ENCODE assay signal across 23 cellular contexts in the genomic region with DNA sequence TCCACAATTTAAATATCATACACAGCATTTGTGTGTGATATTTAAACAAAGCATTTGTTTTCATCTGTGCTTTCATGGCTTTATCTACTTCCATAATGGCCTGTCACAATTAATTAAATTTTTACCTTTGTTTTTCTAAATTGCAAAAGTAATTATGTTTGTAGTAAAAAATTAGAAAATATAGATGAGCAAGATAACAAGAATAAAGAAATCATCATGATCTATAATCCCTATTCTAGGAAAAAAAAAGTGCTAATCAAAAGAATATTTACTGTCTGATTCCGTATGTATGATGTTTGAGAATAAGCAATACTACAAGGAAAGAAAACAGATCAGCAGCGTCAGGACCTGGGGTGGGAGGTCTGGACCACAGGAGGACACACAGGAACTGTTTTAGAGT.
DNase-seq lines count a peak whose midpoint lies in the region; TF ChIP-seq lines count a peak whose summit lies in the region.
"Had no signal": no experiment of that assay in that cellular context is flagged by ENCODE, and none has a peak within 500 bp of the region (broad histone marks: within the 10 kb centered on the region; RNA-seq: fewer than 3 reads in every experiment).

No MANE protein-coding gene starts in this region.

- intact Hi-C loops in transverse colon (cut with DNase I; ENCODE audit: low total_unique reads): no loop called here

- H3K4me2 ChIP-seq in SK-N-SH: no peak overlapping the region
- H3K4me2 ChIP-seq: A549, BLaER1 had no signal

- no peaks in the 10 kb centered on the region for H3K36me3 Mint-ChIP-seq in mesothelial cell of epicardium
- H3K36me3 Mint-ChIP-seq: CD8-positive, alpha-beta T cell had no signal

- no peaks in the 10 kb centered on the region for H3K79me2 ChIP-seq in SK-N-SH (ENCODE audit: insufficient read depth)

- H3K9me3 Mint-ChIP-seq in mesothelial cell of epicardium: no peaks in the 10 kb centered on the region
- H3K9me3 Mint-ChIP-seq: CD4-positive, alpha-beta T cell; CD8-positive, alpha-beta T cell had no signal

- in situ Hi-C loops in transverse colon (cut with MboI; ENCODE audit: low pct_ligation_motif_present in 1 of 4, low pct_unique_long_range_greater_than_20kb in 1 of 4, low sequenced_read_pairs in 3 of 4): loop anchor here (10.0 to 25.0 kb wide), 2 partner anchors 64 to 524 kb away; no protein-coding TSS in a partner anchor

- H3K27me3 ChIP-seq in BE2C (no peaks in the 10 kb centered on the region), SK-N-SH (ENCODE audit: insufficient read depth) (no peaks in the 10 kb centered on the region), transverse colon (no peaks in the 10 kb centered on the region)
- H3K27me3 ChIP-seq: BLaER1 had no signal

- H3K27me3 Mint-ChIP-seq in mesothelial cell of epicardium (ENCODE audit: low read depth): no peaks in the 10 kb centered on the region

- H3K9me2 ChIP-seq in SK-N-SH: no peaks in the 10 kb centered on the region

- H3K4me1 ChIP-seq in BE2C (peaks cover 43% of the 10 kb centered on the region), SK-N-SH (ENCODE audit: control insufficient read depth in 1 of 2, insufficient read depth in 2 of 2, low read depth in 1 of 2, low read length in 1 of 2) (peaks cover 12% of the 10 kb centered on the region in 2 experiments; a peak in 2 of 4 replicates), transverse colon (peaks cover 0 to 8% (median 0%) of the 10 kb centered on the region in 4 donors)
- H3K4me1 ChIP-seq: A549, Caco-2 had no signal

- H3K4me1 Mint-ChIP-seq in mesothelial cell of epicardium: peaks cover 18% of the 10 kb centered on the region
- H3K4me1 Mint-ChIP-seq: B cell had no signal

- no peaks in the 10 kb centered on the region for H3K36me3 ChIP-seq in BE2C
- H3K36me3 ChIP-seq in SK-N-SH (replicated peaks in 1 of 2; ENCODE audit: control insufficient read depth in 1 of 2, insufficient read depth in 2 of 2, low read length in 1 of 2): no peaks in the 10 kb centered on the region
- H3K36me3 ChIP-seq in transverse colon: no peaks in the 10 kb centered on the region
- H3K36me3 ChIP-seq: BLaER1 had no signal

- DNase-seq in BE2C (peak; percentile 44), SK-N-SH (peak; percentile 42), mesothelial cell of epicardium (ENCODE audit: low spot score in 2 of 2, unreplicated experiment in 2 of 2) (no peak), DMS 273 treated with DMSO at 0.1 percent for 48 hours (lab: John Stamatoyannopoulos, UW) (no peak), NCI-H1048 (lab: John Stamatoyannopoulos, UW) (no peak), transverse colon (no peak)
- DNase-seq: AML-193; Caco-2; Calu3; CD4-positive, alpha-beta T cell; CD8-positive, alpha-beta T cell; DMS153; DMS53; DMS79; DND-41; EL; GDM1 had no signal

- TF ChIP-seq EP300 in SK-N-SH (IDR thresholded peaks at IDR 0.05; ENCODE audit: borderline replicate concordance in 1 of 2, low read depth in 1 of 2, low read length in 1 of 2) (no peak), transverse colon (IDR thresholded peaks at IDR 0.05; ENCODE audit: low read depth) (no peak)

- CTCF ChIA-PET in SK-N-SH (lab: Yijun Ruan, JAX): interaction anchor here (1.4 to 1.6 kb wide), 2 partner anchors 161 to 523 kb away, joined by 3 to 9 read pairs; no protein-coding TSS in a partner anchor

- peak overlapping the region; percentile 35 for H3K27ac Mint-ChIP-seq in mesothelial cell of epicardium
- H3K27ac Mint-ChIP-seq: B cell; CD4-positive, alpha-beta T cell; CD8-positive, alpha-beta T cell had no signal

- peak; percentile 6; the same call in 1 of the 2 replicates for TF ChIP-seq RAD21 in SK-N-SH (IDR thresholded peaks at IDR 0.05; ENCODE audit: low read length)

- H3K9me3 ChIP-seq in BE2C (no peaks in the 10 kb centered on the region), SK-N-SH (no peaks in the 10 kb centered on the region), transverse colon (no peaks in the 10 kb centered on the region)
- H3K9me3 ChIP-seq: A549, BLaER1, Caco-2 had no signal

- no peak for TF ChIP-seq POLR2A in transverse colon (IDR thresholded peaks at IDR 0.05)

- H3K9ac ChIP-seq in SK-N-SH: no peak overlapping the region
- H3K9ac ChIP-seq: BLaER1 had no signal

- no peaks in the 10 kb centered on the region for H4K20me1 ChIP-seq in SK-N-SH (ENCODE audit: insufficient read depth)
- H4K20me1 ChIP-seq: BLaER1 had no signal

- H3K4me3 ChIP-seq in BE2C (ENCODE audit: low read depth, low read length) (no peak overlapping the region), SK-N-SH (ENCODE audit: low read depth in 2 of 2, low read length in 1 of 2) (no peak overlapping the region), transverse colon (no peak overlapping the region)
- H3K4me3 ChIP-seq: A549, BLaER1, GM12878 had no signal

- peak overlapping the region in 1 of 2 experiments; percentile 76; a peak in 2 of 4 replicates for H3K27ac ChIP-seq in SK-N-SH (ENCODE audit: low read depth in 2 of 2, low read length in 1 of 2)
- no peak overlapping the region for H3K27ac ChIP-seq in transverse colon
- H3K27ac ChIP-seq: 22Rv1, A549, BLaER1, C4-2B had no signal

- 46% methylated on average over 2 of the region's 2 CpGs for WGBS in SK-N-SH (ENCODE audit: low lambda C conversion rate)
- WGBS in transverse colon (ENCODE audit: low coverage in 1 of 2), 2 donors: 71 to 76% methylated on average over 2 of the region's 2 CpGs

- TF ChIP-seq CTCF in BE2C (IDR thresholded peaks at IDR 0.05; ENCODE audit: low read depth, low read length) (no peak), SK-N-SH (IDR thresholded peaks at IDR 0.05) (no peak), mesothelial cell of epicardium (IDR thresholded peaks at IDR 0.05; ENCODE audit: unreplicated experiment) (no peak), transverse colon (IDR thresholded peaks at IDR 0.05) (no peak)

- no peak overlapping the region for H2AFZ ChIP-seq in SK-N-SH (ENCODE audit: low read depth)

- POLR2A ChIA-PET in SK-N-SH (lab: Yijun Ruan, JAX): no interaction called here

- peaks cover 18% of the 10 kb centered on the region for H3F3A ChIP-seq in SK-N-SH (replicated peaks; ENCODE audit: insufficient read depth)

- H3K4me3 Mint-ChIP-seq in mesothelial cell of epicardium: no peak overlapping the region
- H3K4me3 Mint-ChIP-seq: B cell; CD4-positive, alpha-beta T cell; CD8-positive, alpha-beta T cell had no signal

TF ChIP-seq in SK-N-SH, 30 proteins besides CTCF, POLR2A, EP300 and RAD21:
- no peak for TF ChIP-seq FOXJ3 (CRISPR knock-in tag; IDR thresholded peaks at IDR 0.05)
- TF ChIP-seq GATA2 (CRISPR knock-in tag; IDR thresholded peaks at IDR 0.05): 0 out of 2 replicates have a peak, but pooled peaks have one; percentile 52
TF ChIP-seq in SK-N-SH: peak in this region for 1.

Comparison
In these comparisons a context has a peak if more than half of its experiments do, and no peak if none do; other contexts are left out.
1. DNase-seq: peak in BE2C (single experiment) and SK-N-SH (single experiment); none in mesothelial cell of epicardium (0 of 2), DMS 273 treated with DMSO at 0.1 percent for 48 hours (single experiment), NCI-H1048 (single experiment) and transverse colon (single experiment).